Comparison of ENCODE assay signal across 37 cellular contexts in the genomic region with DNA sequence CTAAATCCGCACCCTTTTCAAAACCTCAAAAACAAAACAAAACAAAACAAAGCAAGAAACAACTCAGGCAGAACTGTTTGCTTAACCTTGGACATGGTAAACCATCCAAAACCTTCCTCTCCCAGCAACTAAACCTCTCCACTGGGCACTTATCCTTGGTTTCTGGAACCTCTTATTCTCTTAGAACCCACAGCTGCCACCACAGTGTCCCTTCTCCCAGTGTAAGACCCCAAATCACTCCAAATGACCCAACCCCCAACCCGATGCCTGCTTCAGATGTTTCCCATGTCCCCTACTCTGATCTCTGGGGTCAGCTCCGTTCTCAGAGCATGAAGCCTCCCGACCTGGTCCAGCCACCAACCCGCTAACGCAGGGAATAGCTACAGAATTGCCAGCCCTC. TPM values are rescaled to one million over a fixed set of nuclear protein-coding genes. Genes with fewer than 3 reads are reported as not detected.
"Had no signal": no experiment of that assay in that cellular context is flagged by ENCODE, and none has a peak within 500 bp of the region (broad histone marks: within the 10 kb centered on the region; RNA-seq: fewer than 3 reads in every experiment).

No MANE protein-coding gene starts in this region.

- H3K4me1 ChIP-seq: left ventricle myocardium inferior, neural progenitor cell, parathyroid adenoma, right atrium auricular region, right lobe of liver, testis, tibial artery, uterus had no signal

- H3K9me3 ChIP-seq: left ventricle myocardium inferior, neutrophil, right atrium auricular region, right lobe of liver, testis, tibial artery, uterus had no signal

- H3K27ac ChIP-seq: left ventricle myocardium inferior, neural progenitor cell, neutrophil, parathyroid adenoma, right atrium auricular region, right lobe of liver, testis, tibial artery, uterus had no signal

- H3K36me3 ChIP-seq: left ventricle myocardium inferior, neural progenitor cell, neutrophil, right atrium auricular region, right lobe of liver, tibial artery, uterus had no signal

- H3K4me3 ChIP-seq: left ventricle myocardium inferior, lung, neural progenitor cell, right atrium auricular region, right lobe of liver, smooth muscle cell, testis, tibial artery, uterus had no signal

- H3K27me3 ChIP-seq: right atrium auricular region, right lobe of liver, testis, uterus had no signal

- DNase-seq: hypothalamus; immature natural killer cell; kidney; left colon; left ventricle myocardium inferior; mesendoderm; naive B cell; natural killer cell; nephron progenitor cell; occipital lobe; right lobe of liver; stimulated activated CD4-positive, alpha-beta T cell treated with anti-CD3 and anti-CD28 coated beads, Interleukin-1b, Interleukin-23, amount 100 ng/mL, for 48 hours; stimulated activated CD4-positive, alpha-beta T cell treated with anti-CD3 and anti-CD28 coated beads, Interleukin-2, amount 100 ng/mL, for 48 hours; stimulated activated CD4-positive, alpha-beta T cell treated with anti-CD3 and anti-CD28 coated beads, Interleukin-4, amount 100 ng/mL, for 4 hours; stimulated activated CD8-positive, alpha-beta memory T cell treated with anti-CD3 and anti-CD28 coated beads, Interleukin-4, amount 100 ng/mL, for 48 hours; stimulated activated naive CD4-positive, alpha-beta T cell treated with Interleukin-2 at 50 U/mL for 16 hours; stimulated activated naive CD8-positive, alpha-beta T cell treated with anti-CD3 and anti-CD28 coated beads, Interleukin-15, amount 100 ng/mL, for 72 hours; substantia nigra; testis; tibial artery; trophoblast cell; uterus had no signal

RNA-seq across cellular contexts. Expression of a gene that starts 0.9 kb away (rescaled TPM):
- total RNA-seq: kidney, left ventricle myocardium inferior, lung, mesothelial cell of epicardium, natural killer cell, occipital lobe, osteocyte, posterior vena cava, pulmonary artery endothelial cell, renal cortical epithelial cell, right atrium auricular region, right lobe of liver, skeletal muscle tissue, smooth muscle cell, ureter had no signal

RNA-seq across cellular contexts. Expression of a gene that starts 19.5 kb away (rescaled TPM):
- total RNA-seq: kidney, left ventricle myocardium inferior, lung, mesothelial cell of epicardium, natural killer cell, occipital lobe, osteocyte, posterior vena cava, pulmonary artery endothelial cell, renal cortical epithelial cell, right atrium auricular region, right lobe of liver, skeletal muscle tissue, smooth muscle cell, ureter had no signal

RNA-seq across cellular contexts. Expression of a gene that starts 37.0 kb away (rescaled TPM):
- total RNA-seq: kidney, left ventricle myocardium inferior, lung, mesothelial cell of epicardium, natural killer cell, occipital lobe, osteocyte, posterior vena cava, pulmonary artery endothelial cell, renal cortical epithelial cell, right atrium auricular region, right lobe of liver, skeletal muscle tissue, smooth muscle cell, ureter had no signal

RNA-seq across cellular contexts. Expression of a gene that starts 40.8 kb away (rescaled TPM):
- total RNA-seq: kidney, left ventricle myocardium inferior, lower leg skin, lung, mesothelial cell of epicardium, mononuclear cell, natural killer cell, occipital lobe, osteocyte, posterior vena cava, pulmonary artery endothelial cell, renal cortical epithelial cell, right atrium auricular region, right lobe of liver, skeletal muscle tissue, smooth muscle cell, ureter, uterus had no signal

RNA-seq across cellular contexts. Expression of a gene that starts 50.6 kb away (rescaled TPM):
- total RNA-seq: mononuclear cell, natural killer cell, occipital lobe, osteocyte, pulmonary artery endothelial cell, renal cortical epithelial cell, right lobe of liver, skeletal muscle tissue had no signal
